Comparison of ENCODE assay signal across 8 cellular contexts in genomic region chr11:67289226-67289650, GRCh38. TPM values are rescaled to one million over a fixed set of nuclear protein-coding genes. Genes with fewer than 3 reads are reported as not detected.
A peak's percentile ranks its signal among the peaks of the same experiment; 100 is the strongest.
DNase-seq lines count a peak whose midpoint lies in the region; ATAC-seq and TF ChIP-seq lines count a peak whose summit lies in the region.

TSS of gene ANKRD13D (plus strand) at chr11:67289303. CDS start at chr11:67289461, 158 bp downstream.

- peaks cover 13% of the 10 kb centered on the region for H3K36me3 Mint-ChIP-seq in progenitor cell of endocrine pancreas (ENCODE audit: insufficient read depth)

- TF ChIP-seq CTCF in WERI-Rb-1 (IDR thresholded peaks at IDR 0.05; ENCODE audit: low read depth, low read length), result 0 out of 2 replicates have a peak, but pooled peaks have one; percentile 4
- TF ChIP-seq CTCF in progenitor cell of endocrine pancreas (IDR thresholded peaks at IDR 0.05; ENCODE audit: unreplicated experiment), result no peak

- H3K4me3 Mint-ChIP-seq in progenitor cell of endocrine pancreas (ENCODE audit: low read depth), result peak within 1 kb of the TSS; percentile 90

- no peaks in the 10 kb centered on the region for H3K9me3 Mint-ChIP-seq in progenitor cell of endocrine pancreas (ENCODE audit: low read depth)

- H3K27ac Mint-ChIP-seq in progenitor cell of endocrine pancreas, result peak within 1 kb of the TSS; percentile 95

- H3K36me3 ChIP-seq in WERI-Rb-1, result peaks cover 61% of the 10 kb centered on the region

- peak; percentile 39 for ATAC-seq in HG02943 (IDR thresholded peaks at IDR 0.05; ENCODE audit: low read depth, unreplicated experiment)

- no peaks in the 10 kb centered on the region for H3K27me3 ChIP-seq in WERI-Rb-1 (ENCODE audit: insufficient read depth, low read depth, severe bottlenecking)

- H3K27ac ChIP-seq in WERI-Rb-1, result peak within 1 kb of the TSS; percentile 98

- peaks cover 12% of the 10 kb centered on the region for H3K4me1 Mint-ChIP-seq in progenitor cell of endocrine pancreas (ENCODE audit: low read depth)

- no peaks in the 10 kb centered on the region for H3K27me3 Mint-ChIP-seq in progenitor cell of endocrine pancreas

- H3K4me3 ChIP-seq in WERI-Rb-1 (ENCODE audit: low read depth, low read length), result peak within 1 kb of the TSS; percentile 78

- no peaks in the 10 kb centered on the region for H3K9me3 ChIP-seq in WERI-Rb-1 (ENCODE audit: severe bottlenecking)

- DNase-seq in DMS53 (lab: John Stamatoyannopoulos, UW) (peak; percentile 86), DMS53 treated with DMSO at 0.1 percent for 48 hours (lab: John Stamatoyannopoulos, UW; ENCODE audit: unreplicated experiment) (no peak), WERI-Rb-1 (no peak), glomerular endothelial cell (ENCODE audit: extremely low read depth, low read depth, low spot score) (no peak), progenitor cell of endocrine pancreas (ENCODE audit: low spot score, unreplicated experiment) (peak; percentile 47), SHP77 (lab: John Stamatoyannopoulos, UW) (no peak), RKO (ENCODE audit: low spot score) (no peak)

RNA-seq across cellular contexts. Expression of gene ANKRD13D, which starts in this region (rescaled TPM):
- total RNA-seq in glomerular endothelial cell, result 27.9 and 44.2 TPM in 2 replicates
- 74.9 and 76.0 TPM in 2 replicates for total RNA-seq in progenitor cell of endocrine pancreas

Comparison
In these comparisons a context has a peak if more than half of its experiments do, and no peak if none do; other contexts are left out.
1. DNase-seq: peak in DMS53 (single experiment) and progenitor cell of endocrine pancreas (single experiment); none in DMS53 treated with DMSO at 0.1 percent for 48 hours (single experiment), WERI-Rb-1 (single experiment), glomerular endothelial cell (single experiment), SHP77 (0 of 2) and RKO (single experiment).